ENCODE assay signal across 9 cellular contexts in genomic region chr2:69755862-69756467, GRCh38. TPM values are rescaled to one million over a fixed set of nuclear protein-coding genes. Genes with fewer than 3 reads are reported as not detected.
DNase-seq lines count a peak whose midpoint lies in the region; ATAC-seq and TF ChIP-seq lines count a peak whose summit lies in the region.
"Had no signal": no experiment of that assay in that cellular context is flagged by ENCODE, and none has a peak within 500 bp of the region (broad histone marks: within the 10 kb centered on the region; RNA-seq: fewer than 3 reads in every experiment).

No MANE protein-coding gene starts in this region.

- H3F3A ChIP-seq in neural progenitor cell (ENCODE audit: low read depth) = no peaks in the 10 kb centered on the region

- H3K9me3 ChIP-seq in A673 (ENCODE audit: low read depth, low read length, poor library complexity, severe bottlenecking) = no peaks in the 10 kb centered on the region
- H3K9me3 ChIP-seq in neural progenitor cell (ENCODE audit: low read depth) = no peaks in the 10 kb centered on the region
- H3K9me3 ChIP-seq: psoas muscle had no signal

- intact Hi-C loops in A673 (cut with micrococcal nuclease; ENCODE audit: unreplicated experiment) = no loop called here

- no peak overlapping the region for H3K27ac ChIP-seq in A673 (ENCODE audit: low read depth, low read length, poor library complexity, severe bottlenecking)
- no peak overlapping the region for H3K27ac ChIP-seq in neural progenitor cell
- H3K27ac ChIP-seq: psoas muscle had no signal

- peak; percentile 30 for DNase-seq in A673 (ENCODE audit: low spot score)
- peak; percentile 38 for DNase-seq in activated CD4-positive, alpha-beta memory T cell treated with anti-CD3 and anti-CD28 coated beads, Interleukin-2, amount 10 ng/mL, durations not matched to agents 7 days and 5 days
- DNase-seq in islet precursor cell = peak; percentile 84
- no peak for DNase-seq in NCI-H748 (lab: John Stamatoyannopoulos, UW; ENCODE audit: unreplicated experiment)
- no peak for DNase-seq in neural progenitor cell (ENCODE audit: low spot score)
- no peak for DNase-seq in NCI-H1417 treated with DMSO at 0.1 percent for 48 hours (lab: John Stamatoyannopoulos, UW)
- no peak for DNase-seq in stimulated activated CD4-positive, alpha-beta T cell treated with anti-CD3 and anti-CD28 coated beads, Interleukin-2, amount 100 ng/mL, for 48 hours
- DNase-seq: psoas muscle had no signal

- no peaks in the 10 kb centered on the region for H3K36me3 ChIP-seq in A673 (ENCODE audit: insufficient read depth, low read length, poor library complexity, severe bottlenecking)
- H3K36me3 ChIP-seq in neural progenitor cell = no peaks in the 10 kb centered on the region

- H3K27me3 ChIP-seq in A673 (replicated peaks; ENCODE audit: insufficient read depth, low read depth, low read length, poor library complexity) (no peaks in the 10 kb centered on the region), neural progenitor cell (no peaks in the 10 kb centered on the region)

- H3K4me1 ChIP-seq in A673 (ENCODE audit: insufficient read depth, low read length, poor library complexity, severe bottlenecking) (no peaks in the 10 kb centered on the region), neural progenitor cell (no peaks in the 10 kb centered on the region)
- H3K4me1 ChIP-seq: psoas muscle had no signal

- no peaks in the 10 kb centered on the region for H3K27me3 Mint-ChIP-seq in activated CD4-positive, alpha-beta memory T cell treated with anti-CD3 and anti-CD28 coated beads, Interleukin-2, amount 10 ng/mL, durations not matched to agents 7 days and 5 days
- H3K27me3 Mint-ChIP-seq in neural progenitor cell (ENCODE audit: insufficient read depth, low read depth) = no peaks in the 10 kb centered on the region

- H3K79me2 ChIP-seq in neural progenitor cell (ENCODE audit: low read depth) = no peaks in the 10 kb centered on the region

- no peak overlapping the region for H3K4me3 Mint-ChIP-seq in activated CD4-positive, alpha-beta memory T cell treated with anti-CD3 and anti-CD28 coated beads, Interleukin-2, amount 10 ng/mL, durations not matched to agents 7 days and 5 days
- no peak overlapping the region for H3K4me3 Mint-ChIP-seq in neural progenitor cell

- H3K9ac ChIP-seq in neural progenitor cell = no peak overlapping the region

- peak; percentile 58 for ATAC-seq in HG02610 (IDR thresholded peaks at IDR 0.05; ENCODE audit: unreplicated experiment)

- no peaks in the 10 kb centered on the region for H3K9me3 Mint-ChIP-seq in activated CD4-positive, alpha-beta memory T cell treated with anti-CD3 and anti-CD28 coated beads, Interleukin-2, amount 10 ng/mL, durations not matched to agents 7 days and 5 days
- no peaks in the 10 kb centered on the region for H3K9me3 Mint-ChIP-seq in neural progenitor cell

- POLR2A ChIA-PET in A673 (lab: Charles Lee; ENCODE audit: low non-redundant PET) = no interaction called here
- POLR2A ChIA-PET in activated CD4-positive, alpha-beta memory T cell treated with anti-CD3 and anti-CD28 coated beads, Interleukin-2, amount 10 ng/mL, durations not matched to agents 7 days and 5 days (lab: Charles Lee) = interaction anchor here (0.7 to 1.8 kb wide), 14 partner anchors 9 to 113 kb away, joined by 3 to 9 read pairs (median 4); partner anchors contain the start of genes AAK1 and ANXA4

- no peaks in the 10 kb centered on the region for H4K20me1 ChIP-seq in neural progenitor cell (ENCODE audit: low read depth)

- no peak overlapping the region for H3K4me2 ChIP-seq in neural progenitor cell

- CTCF ChIA-PET in A673 (lab: Charles Lee) = no interaction called here
- CTCF ChIA-PET in activated CD4-positive, alpha-beta memory T cell treated with anti-CD3 and anti-CD28 coated beads, Interleukin-2, amount 10 ng/mL, durations not matched to agents 7 days and 5 days (lab: Charles Lee) = interaction anchor here (0.5 to 1.8 kb wide), 9 partner anchors 10 to 442 kb away, joined by 3 to 13 read pairs (median 4); partner anchors contain the start of gene ANXA4

- BruUV-seq in A673 (replicated peaks; lab: Mats Ljungman, UMichigan) = no TSS peak

- H3K4me1 Mint-ChIP-seq in activated CD4-positive, alpha-beta memory T cell treated with anti-CD3 and anti-CD28 coated beads, Interleukin-2, amount 10 ng/mL, durations not matched to agents 7 days and 5 days = peaks cover 28% of the 10 kb centered on the region
- no peaks in the 10 kb centered on the region for H3K4me1 Mint-ChIP-seq in neural progenitor cell

- no peak overlapping the region for H2AFZ ChIP-seq in neural progenitor cell (replicated peaks)

- H3K27ac Mint-ChIP-seq in activated CD4-positive, alpha-beta memory T cell treated with anti-CD3 and anti-CD28 coated beads, Interleukin-2, amount 10 ng/mL, durations not matched to agents 7 days and 5 days = peak overlapping the region; percentile 65
- no peak overlapping the region for H3K27ac Mint-ChIP-seq in neural progenitor cell

- TF ChIP-seq CTCF in A673 (conservative IDR thresholded peaks at IDR 0.05; ENCODE audit: low read depth, low read length) (no peak), neural progenitor cell (IDR thresholded peaks at IDR 0.05) (no peak)

- H3K36me3 Mint-ChIP-seq in activated CD4-positive, alpha-beta memory T cell treated with anti-CD3 and anti-CD28 coated beads, Interleukin-2, amount 10 ng/mL, durations not matched to agents 7 days and 5 days (ENCODE audit: low read depth) = peaks cover 17% of the 10 kb centered on the region
- H3K36me3 Mint-ChIP-seq in neural progenitor cell = no peaks in the 10 kb centered on the region

- no peak overlapping the region for H3K4me3 ChIP-seq in A673 (ENCODE audit: low read depth, low read length, poor library complexity, severe bottlenecking)
- H3K4me3 ChIP-seq in neural progenitor cell = no peak overlapping the region
- H3K4me3 ChIP-seq: psoas muscle had no signal

RNA-seq across cellular contexts. Expression of gene ANXA4, which starts 14.0 kb away (rescaled TPM):
- 5.1 and 6.5 TPM in 2 replicates for total RNA-seq in A673 (2021)
- 10 to 100 TPM; 86.9 to 90.4 TPM for total RNA-seq in activated CD4-positive, alpha-beta memory T cell treated with anti-CD3 and anti-CD28 coated beads, Interleukin-2, amount 10 ng/mL, durations not matched to agents 7 days and 5 days
- total RNA-seq in neural progenitor cell (ENCODE audit: low replicate concordance) = 4.7 and 7.0 TPM in 2 replicates

Comparison
In these comparisons a context has a peak if more than half of its experiments do, and no peak if none do; other contexts are left out.
1. DNase-seq: peak in A673 (single experiment), activated CD4-positive, alpha-beta memory T cell treated with anti-CD3 and anti-CD28 coated beads, Interleukin-2, amount 10 ng/mL, durations not matched to agents 7 days and 5 days (single experiment) and islet precursor cell (single experiment); none in NCI-H748 (single experiment), neural progenitor cell (single experiment), NCI-H1417 treated with DMSO at 0.1 percent for 48 hours (single experiment) and stimulated activated CD4-positive, alpha-beta T cell treated with anti-CD3 and anti-CD28 coated beads, Interleukin-2, amount 100 ng/mL, for 48 hours (0 of 2).
2. RNA of gene ANXA4, which starts 14.0 kb away (total RNA-seq): 86.9 to 90.4 TPM in activated CD4-positive, alpha-beta memory T cell treated with anti-CD3 and anti-CD28 coated beads, Interleukin-2, amount 10 ng/mL, durations not matched to agents 7 days and 5 days; 5.1 to 6.5 TPM in A673 and 4.7 to 7.0 TPM in neural progenitor cell; every median in the first group is over 10 times any median in the second.